In genomic region chr21:42515708-42516502, GRCh38 we compare ENCODE assay signal across 9 cellular contexts. TPM values are rescaled to one million over a fixed set of nuclear protein-coding genes. Genes with fewer than 3 reads are reported as not detected.
DNase-seq lines count a peak whose midpoint lies in the region; ATAC-seq and TF ChIP-seq lines count a peak whose summit lies in the region.
"Had no signal": no experiment of that assay in that cellular context is flagged by ENCODE, and none has a peak within 500 bp of the region (broad histone marks: within the 10 kb centered on the region; RNA-seq: fewer than 3 reads in every experiment).

No MANE protein-coding gene starts in this region.

- no peaks in the 10 kb centered on the region for H3K9me3 ChIP-seq in HUES48 (ENCODE audit: control insufficient read depth, insufficient read depth, low read length)
- H3K9me3 ChIP-seq in lower lobe of right lung = no peaks in the 10 kb centered on the region

- H3K27me3 Mint-ChIP-seq in activated T-helper 17 cell treated with anti-CD3 and anti-CD28 coated beads, Interleukin-2, amount 50 U/mL, for 72 hours = no peaks in the 10 kb centered on the region

- H3K4me1 ChIP-seq in HUES48 (ENCODE audit: control insufficient read depth, insufficient read depth, low read length) = peaks cover 31% of the 10 kb centered on the region
- peaks cover 34% of the 10 kb centered on the region for H3K4me1 ChIP-seq in lower lobe of right lung

- no peaks in the 10 kb centered on the region for H3K9me3 Mint-ChIP-seq in activated T-helper 17 cell treated with anti-CD3 and anti-CD28 coated beads, Interleukin-2, amount 50 U/mL, for 72 hours

- peak overlapping the region; percentile 18; the same call in 1 of the 2 replicates for H3K9ac ChIP-seq in HUES48 (ENCODE audit: low read depth, low read length)

- no peak overlapping the region for H3K27ac Mint-ChIP-seq in activated T-helper 17 cell treated with anti-CD3 and anti-CD28 coated beads, Interleukin-2, amount 50 U/mL, for 72 hours

- peaks cover 47% of the 10 kb centered on the region for H3K36me3 Mint-ChIP-seq in activated T-helper 17 cell treated with anti-CD3 and anti-CD28 coated beads, Interleukin-2, amount 50 U/mL, for 72 hours (ENCODE audit: low read depth)

- H3K27me3 ChIP-seq in HUES48 (ENCODE audit: control insufficient read depth, insufficient read depth, low read length) = 0 out of 2 replicates have a peak, but pooled peaks cover 5% of the 10 kb centered on the region
- H3K27me3 ChIP-seq in lower lobe of right lung (ENCODE audit: low read depth) = no peaks in the 10 kb centered on the region

- peak overlapping the region; percentile 84 for H3K4me3 ChIP-seq in HUES48 (ENCODE audit: low read depth, low read length)
- peak overlapping the region; percentile 85 for H3K4me3 ChIP-seq in lower lobe of right lung

- H3K36me3 ChIP-seq in HUES48 (ENCODE audit: control insufficient read depth, insufficient read depth, low read length) (peaks cover 32% of the 10 kb centered on the region), lower lobe of right lung (peaks cover 27% of the 10 kb centered on the region)

- ATAC-seq in activated T-helper 17 cell treated with anti-CD3 and anti-CD28 coated beads, Interleukin-2, amount 50 U/mL, for 72 hours (replicated peaks) = no peak
- ATAC-seq in lower lobe of right lung (peak; percentile 81 to 82), HG03108 (IDR thresholded peaks at IDR 0.05; ENCODE audit: unreplicated experiment) (no peak), GM21825 (IDR thresholded peaks at IDR 0.05; ENCODE audit: unreplicated experiment) (no peak)

- intact Hi-C loops in lower lobe of right lung (cut with DNase I) = no loop called here

- H3K27ac ChIP-seq in C4-2B = peak overlapping the region; percentile 42
- no peak overlapping the region for H3K27ac ChIP-seq in HUES48 (ENCODE audit: low read depth, low read length)
- peak overlapping the region; percentile 43 for H3K27ac ChIP-seq in lower lobe of right lung

- H3K4me1 Mint-ChIP-seq in activated T-helper 17 cell treated with anti-CD3 and anti-CD28 coated beads, Interleukin-2, amount 50 U/mL, for 72 hours = no peaks in the 10 kb centered on the region

- DNase-seq in lower lobe of right lung (peak; percentile 82), GM19238 (ENCODE audit: insufficient read length, low spot score) (no peak), dedifferentiated amniotic fluid mesenchymal stem cell (ENCODE audit: extremely low spot score) (no peak)

- TF ChIP-seq CTCF in C4-2B (conservative IDR thresholded peaks at IDR 0.05) (no peak), lower lobe of right lung (IDR thresholded peaks at IDR 0.05) (no peak)

- H3K4me3 Mint-ChIP-seq in activated T-helper 17 cell treated with anti-CD3 and anti-CD28 coated beads, Interleukin-2, amount 50 U/mL, for 72 hours = peak overlapping the region; percentile 80

RNA-seq across cellular contexts. Expression of gene SLC37A1, which starts 2.3 kb away (rescaled TPM):
- total RNA-seq in activated T-helper 17 cell treated with anti-CD3 and anti-CD28 coated beads, Interleukin-2, amount 50 U/mL, for 72 hours = 10 to 100 TPM in 1 of 2 donors, 1 to 10 TPM in 1; 3.8 to 17.7 TPM
- 28.9 TPM for total RNA-seq in lower lobe of right lung

RNA-seq across cellular contexts. Expression of gene RSPH1, which starts 19.9 kb away (rescaled TPM):
- under 1 TPM in 1 of 2 donors, not detected in 1; 0.82 TPM for total RNA-seq in activated T-helper 17 cell treated with anti-CD3 and anti-CD28 coated beads, Interleukin-2, amount 50 U/mL, for 72 hours
- 18.1 TPM for total RNA-seq in lower lobe of right lung
- total RNA-seq: lung microvascular endothelial cell had no signal

Comparison
In these comparisons a context has a peak if more than half of its experiments do, and no peak if none do; other contexts are left out.
1. ATAC-seq: peak in lower lobe of right lung (2 of 2); none in activated T-helper 17 cell treated with anti-CD3 and anti-CD28 coated beads, Interleukin-2, amount 50 U/mL, for 72 hours (single experiment), HG03108 (single experiment) and GM21825 (single experiment).
2. RNA of gene RSPH1, which starts 19.9 kb away (total RNA-seq): 18.1 TPM in lower lobe of right lung (single experiment); 0.82 TPM in activated T-helper 17 cell treated with anti-CD3 and anti-CD28 coated beads, Interleukin-2, amount 50 U/mL, for 72 hours; every median in the first group is over 10 times any median in the second.